ENCODE assay signal across 1 cellular context in genomic region chr6:108766886-108767285, GRCh38.
TF ChIP-seq lines count a peak whose summit lies in the region.

No MANE protein-coding gene starts in this region.

TF ChIP-seq in HepG2, 621 proteins besides CTCF, POLR2A, EP300 and RAD21 (continued from another document):
- TF ChIP-seq ZNF776 (CRISPR knock-in tag; IDR thresholded peaks at IDR 0.05) (no peak), ZBTB43 (CRISPR knock-in tag; conservative IDR thresholded peaks at IDR 0.05) (no peak), HOXD1 (CRISPR knock-in tag; IDR thresholded peaks at IDR 0.05) (no peak)
TF ChIP-seq in HepG2: peak in this region for 0.
